In the genomic region with DNA sequence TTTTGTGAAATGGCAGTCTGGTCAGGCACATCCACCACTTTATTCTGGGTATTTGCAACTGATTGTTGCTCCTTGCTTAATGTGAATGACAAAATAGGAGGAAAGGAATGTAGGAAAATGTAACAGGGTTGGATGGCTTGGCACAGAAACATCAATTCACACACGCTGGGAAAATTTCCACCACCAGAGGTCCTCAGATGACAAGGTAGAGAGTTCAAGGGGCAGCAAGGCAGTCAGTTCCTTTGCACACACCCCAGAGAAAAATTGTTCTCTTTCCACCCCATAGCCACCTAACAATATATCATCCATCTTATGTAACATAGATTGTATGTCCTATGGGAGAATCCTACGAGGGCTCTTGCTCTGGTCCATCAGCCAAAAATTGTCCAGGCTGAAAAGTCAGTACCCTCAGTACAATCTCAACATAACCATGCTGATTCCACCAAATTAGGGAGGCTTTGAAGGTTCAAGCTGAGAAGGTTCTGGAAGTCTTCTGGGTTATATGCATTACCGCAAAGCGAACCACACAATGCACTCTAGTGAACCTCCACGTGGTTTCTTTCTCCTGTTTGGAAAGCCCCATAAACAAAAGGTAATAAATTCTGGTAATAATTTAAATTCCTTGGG, we compare ENCODE assay signal across 8 cellular contexts. TPM values are rescaled to one million over a fixed set of nuclear protein-coding genes. Genes with fewer than 3 reads are reported as not detected.
DNase-seq lines count a peak whose midpoint lies in the region; ATAC-seq and TF ChIP-seq lines count a peak whose summit lies in the region.

No MANE protein-coding gene starts in this region.

- no peak overlapping the region for H3K4me3 ChIP-seq in DOHH2 (ENCODE audit: low read length)
- H3K4me3 ChIP-seq in HCT116 (replicated peaks in 1 of 2; ENCODE audit: low read depth in 1 of 2, low read length in 2 of 2) = no peak overlapping the region
- H3K4me3 ChIP-seq in dorsolateral prefrontal cortex = no peak overlapping the region

- no peaks in the 10 kb centered on the region for H3K9me2 ChIP-seq in DOHH2 (replicated peaks; ENCODE audit: control insufficient read depth, low read length)
- no peaks in the 10 kb centered on the region for H3K9me2 ChIP-seq in HCT116 (ENCODE audit: insufficient read depth)

- no peaks in the 10 kb centered on the region for H3K4me1 Mint-ChIP-seq in activated CD4-positive, alpha-beta T cell treated with anti-CD3 and anti-CD28 coated beads, Interleukin-2, amount 10 ng/mL, durations not matched to agents 7 days and 5 days
- no peaks in the 10 kb centered on the region for H3K4me1 Mint-ChIP-seq in stimulated activated naive B cell treated with anti-CD40 and anti-IgM and Interleukin-4, amounts not matched to agents 10 μg/mL and 1 μg/mL and 100 μg/mL, for 72 hours

- CTCF ChIA-PET in HCT116 (lab: Charles Lee) = interaction anchor here (1.1 kb wide), 1 partner anchor 837 kb away, joined by 3 read pairs; no protein-coding TSS in a partner anchor
- CTCF ChIA-PET in activated CD4-positive, alpha-beta T cell treated with anti-CD3 and anti-CD28 coated beads, Interleukin-2, amount 10 ng/mL, durations not matched to agents 7 days and 5 days (lab: Charles Lee) = no interaction called here

- RAD21 ChIA-PET in HCT116 (lab: Charles Lee; ENCODE audit: low non-redundant PET in 1 of 2, low total read pairs in 2 of 2, uncharacterized antibody in 2 of 2, unreplicated experiment in 2 of 2) = no interaction called here

- H3K27me3 Mint-ChIP-seq in activated CD4-positive, alpha-beta T cell treated with anti-CD3 and anti-CD28 coated beads, Interleukin-2, amount 10 ng/mL, durations not matched to agents 7 days and 5 days = no peaks in the 10 kb centered on the region
- H3K27me3 Mint-ChIP-seq in stimulated activated naive B cell treated with anti-CD40 and anti-IgM and Interleukin-4, amounts not matched to agents 10 μg/mL and 1 μg/mL and 100 μg/mL, for 72 hours = peaks cover 5% of the 10 kb centered on the region in 2 donors

- TF ChIP-seq POLR2A in HCT116 (IDR thresholded peaks at IDR 0.05; ENCODE audit: borderline replicate concordance, extremely low read depth, insufficient read depth, insufficient read length) = no peak

- H3K9ac ChIP-seq in HCT116 (ENCODE audit: low read length) = no peak overlapping the region

- TF ChIP-seq CTCF in DOHH2 (IDR thresholded peaks at IDR 0.05; ENCODE audit: low read depth, low read length, poor library complexity, severe bottlenecking) = peak; percentile 72
- peak; percentile 35 to 72 (median 71); a peak in 5 of 6 replicates for TF ChIP-seq CTCF in HCT116 (IDR thresholded peaks at IDR 0.05 in 2 of 3, conservative IDR thresholded peaks at IDR 0.05 in 1 of 3; ENCODE audit: borderline replicate concordance in 1 of 3, insufficient read depth in 1 of 3, low read depth in 2 of 3, low read length in 2 of 3)
- TF ChIP-seq CTCF in dorsolateral prefrontal cortex (IDR thresholded peaks at IDR 0.05 in 54 of 56, conservative IDR thresholded peaks at IDR 0.05 in 2 of 56; ENCODE audit: low read depth in 1 of 56, partially characterized antibody in 56 of 56) = peak; percentile 50 to 83 (median 71)

- no TSS peak for BruUV-seq in HCT116 (replicated peaks; lab: Mats Ljungman, UMichigan)

- H3K4me1 ChIP-seq in DOHH2 (ENCODE audit: control insufficient read depth, low read length) (no peaks in the 10 kb centered on the region), HCT116 (ENCODE audit: control insufficient read depth in 1 of 2, insufficient read depth in 2 of 2, low read length in 2 of 2) (no peaks in the 10 kb centered on the region)

- H4K20me1 ChIP-seq in DOHH2 (ENCODE audit: control insufficient read depth, insufficient read depth, low read depth, low read length) = no peaks in the 10 kb centered on the region
- no peaks in the 10 kb centered on the region for H4K20me1 ChIP-seq in HCT116 (ENCODE audit: insufficient read depth)

- H3K27ac ChIP-seq in DOHH2 (ENCODE audit: low read depth, low read length) (no peak overlapping the region), HCT116 (ENCODE audit: low read depth, low read length) (no peak overlapping the region), dorsolateral prefrontal cortex (no peak overlapping the region)

- no peaks in the 10 kb centered on the region for H3K9me3 ChIP-seq in DOHH2 (ENCODE audit: control insufficient read depth, insufficient read depth, low read length)
- no peaks in the 10 kb centered on the region for H3K9me3 ChIP-seq in HCT116 (ENCODE audit: control insufficient read depth in 1 of 2, insufficient read depth in 1 of 2, low read depth in 1 of 2, low read length in 2 of 2)

- H3K27me3 ChIP-seq in DOHH2 (ENCODE audit: control insufficient read depth, low read length) = no peaks in the 10 kb centered on the region; the same call in 1 of the 2 replicates
- peaks cover 23% of the 10 kb centered on the region for H3K27me3 ChIP-seq in HCT116 (ENCODE audit: insufficient read depth, low read length)
- H3K27me3 ChIP-seq in dorsolateral prefrontal cortex = no peaks in the 10 kb centered on the region

- H3F3A ChIP-seq in DOHH2 (ENCODE audit: control insufficient read depth, insufficient read depth) = no peaks in the 10 kb centered on the region

- intact Hi-C loops in HCT116 (cut with micrococcal nuclease) = loop anchor here (1.0 to 10.0 kb wide), 4 partner anchors 111 to 836 kb away; no protein-coding TSS in a partner anchor
- intact Hi-C loops in dorsolateral prefrontal cortex (cut with DNase I) = loop anchor here (2.0 to 10.0 kb wide), 4 partner anchors 92 to 838 kb away; no protein-coding TSS in a partner anchor

- H3K4me3 Mint-ChIP-seq in activated CD4-positive, alpha-beta T cell treated with anti-CD3 and anti-CD28 coated beads, Interleukin-2, amount 10 ng/mL, durations not matched to agents 7 days and 5 days = no peak overlapping the region
- no peak overlapping the region for H3K4me3 Mint-ChIP-seq in stimulated activated naive B cell treated with anti-CD40 and anti-IgM and Interleukin-4, amounts not matched to agents 10 μg/mL and 1 μg/mL and 100 μg/mL, for 72 hours

- no peaks in the 10 kb centered on the region for H3K79me2 ChIP-seq in DOHH2 (ENCODE audit: control insufficient read depth, low read length)
- no peaks in the 10 kb centered on the region for H3K79me2 ChIP-seq in HCT116 (ENCODE audit: insufficient read depth, low read length)

- no peaks in the 10 kb centered on the region for H3K36me3 Mint-ChIP-seq in activated CD4-positive, alpha-beta T cell treated with anti-CD3 and anti-CD28 coated beads, Interleukin-2, amount 10 ng/mL, durations not matched to agents 7 days and 5 days (ENCODE audit: low read depth)
- no peaks in the 10 kb centered on the region for H3K36me3 Mint-ChIP-seq in stimulated activated naive B cell treated with anti-CD40 and anti-IgM and Interleukin-4, amounts not matched to agents 10 μg/mL and 1 μg/mL and 100 μg/mL, for 72 hours

- H3K36me3 ChIP-seq in DOHH2 (ENCODE audit: control insufficient read depth, low read length) = no peaks in the 10 kb centered on the region
- no peaks in the 10 kb centered on the region for H3K36me3 ChIP-seq in HCT116 (ENCODE audit: control insufficient read depth in 1 of 2, insufficient read depth in 2 of 2, low read length in 2 of 2)

- no peak overlapping the region for H3K27ac Mint-ChIP-seq in activated CD4-positive, alpha-beta T cell treated with anti-CD3 and anti-CD28 coated beads, Interleukin-2, amount 10 ng/mL, durations not matched to agents 7 days and 5 days
- no peak overlapping the region for H3K27ac Mint-ChIP-seq in stimulated activated naive B cell treated with anti-CD40 and anti-IgM and Interleukin-4, amounts not matched to agents 10 μg/mL and 1 μg/mL and 100 μg/mL, for 72 hours

- no peak overlapping the region for H3K4me2 ChIP-seq in DOHH2 (ENCODE audit: low read length)
- no peak overlapping the region for H3K4me2 ChIP-seq in HCT116 (ENCODE audit: low read length)

- DNase-seq in HCT116 (ENCODE audit: low read depth, low spot score) (peak; percentile 21), NCI-H446 (lab: John Stamatoyannopoulos, UW) (peak; percentile 75 to 78), dorsolateral prefrontal cortex (peak in 8 of 10 donors; percentile 27 to 69 (median 45)), midbrain (lab: John Stamatoyannopoulos, UW) (peak; percentile 65)
- DNase-seq in activated CD4-positive, alpha-beta T cell treated with anti-CD3 and anti-CD28 coated beads, Interleukin-2, amount 10 ng/mL, durations not matched to agents 7 days and 5 days = peak; percentile 61
- peak; percentile 24 for DNase-seq in stimulated activated naive B cell treated with anti-CD40 and anti-IgM and Interleukin-4, amounts not matched to agents 10 μg/mL and 1 μg/mL and 100 μg/mL, for 72 hours

- ATAC-seq in HCT116 (peak; percentile 81), HG03342 (IDR thresholded peaks at IDR 0.05; ENCODE audit: unreplicated experiment) (no peak)
- peak; percentile 59 to 67 for ATAC-seq in stimulated activated naive B cell treated with anti-CD40 and anti-IgM and Interleukin-4, amounts not matched to agents 10 μg/mL and 1 μg/mL and 100 μg/mL, for 72 hours (replicated peaks)

- peak; percentile 78 for TF ChIP-seq RAD21 in HCT116 (IDR thresholded peaks at IDR 0.05; ENCODE audit: low read depth)

- H3K9me3 Mint-ChIP-seq in activated CD4-positive, alpha-beta T cell treated with anti-CD3 and anti-CD28 coated beads, Interleukin-2, amount 10 ng/mL, durations not matched to agents 7 days and 5 days = no peaks in the 10 kb centered on the region
- no peaks in the 10 kb centered on the region for H3K9me3 Mint-ChIP-seq in stimulated activated naive B cell treated with anti-CD40 and anti-IgM and Interleukin-4, amounts not matched to agents 10 μg/mL and 1 μg/mL and 100 μg/mL, for 72 hours

- H2AFZ ChIP-seq in HCT116 (ENCODE audit: low read depth, low read length, poor library complexity, severe bottlenecking) = no peak overlapping the region

- POLR2A ChIA-PET in HCT116 (lab: Charles Lee) = no interaction called here
- POLR2A ChIA-PET in activated CD4-positive, alpha-beta T cell treated with anti-CD3 and anti-CD28 coated beads, Interleukin-2, amount 10 ng/mL, durations not matched to agents 7 days and 5 days (lab: Charles Lee) = no interaction called here

TF ChIP-seq in HCT116, 20 proteins besides CTCF, POLR2A, EP300 and RAD21 (continues in another document):
- no peak for TF ChIP-seq CBX3 (IDR thresholded peaks at IDR 0.05; ENCODE audit: low read depth)
- TF ChIP-seq EZH2phosphoT487 (IDR thresholded peaks at IDR 0.05; ENCODE audit: borderline replicate concordance) = no peak
- no peak for TF ChIP-seq SIN3A (IDR thresholded peaks at IDR 0.05; ENCODE audit: low read depth)
- no peak for TF ChIP-seq POLR2AphosphoS5 (IDR thresholded peaks at IDR 0.05; ENCODE audit: low read depth, low read length)
- TF ChIP-seq, protein P1, sequence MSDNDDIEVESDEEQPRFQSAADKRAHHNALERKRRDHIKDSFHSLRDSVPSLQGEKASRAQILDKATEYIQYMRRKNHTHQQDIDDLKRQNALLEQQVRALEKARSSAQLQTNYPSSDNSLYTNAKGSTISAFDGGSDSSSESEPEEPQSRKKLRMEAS (IDR thresholded peaks at IDR 0.05) = no peak

RNA-seq across cellular contexts. Expression of gene AGXT2, which starts 42.1 kb away (rescaled TPM):
- total RNA-seq in HCT116 (2021; ENCODE audit: unreplicated experiment) = not detected
- polyA plus RNA-seq in HCT116 (2012) = not detected in 2 replicates
- not detected for total RNA-seq in activated CD4-positive, alpha-beta T cell treated with anti-CD3 and anti-CD28 coated beads, Interleukin-2, amount 10 ng/mL, durations not matched to agents 7 days and 5 days
- not detected for total RNA-seq in dorsolateral prefrontal cortex

Comparison
In these comparisons a context has a peak if more than half of its experiments do, and no peak if none do; other contexts are left out.
1. DNase-seq: peak in every context shown above with its lines; median percentile 76 in NCI-H446; 65 in midbrain; 61 in activated CD4-positive, alpha-beta T cell treated with anti-CD3 and anti-CD28 coated beads, Interleukin-2, amount 10 ng/mL, durations not matched to agents 7 days and 5 days; 45 in dorsolateral prefrontal cortex; 24 in stimulated activated naive B cell treated with anti-CD40 and anti-IgM and Interleukin-4, amounts not matched to agents 10 μg/mL and 1 μg/mL and 100 μg/mL, for 72 hours; 21 in HCT116.